Comparison of ENCODE assay signal across 10 cellular contexts in the genomic region with DNA sequence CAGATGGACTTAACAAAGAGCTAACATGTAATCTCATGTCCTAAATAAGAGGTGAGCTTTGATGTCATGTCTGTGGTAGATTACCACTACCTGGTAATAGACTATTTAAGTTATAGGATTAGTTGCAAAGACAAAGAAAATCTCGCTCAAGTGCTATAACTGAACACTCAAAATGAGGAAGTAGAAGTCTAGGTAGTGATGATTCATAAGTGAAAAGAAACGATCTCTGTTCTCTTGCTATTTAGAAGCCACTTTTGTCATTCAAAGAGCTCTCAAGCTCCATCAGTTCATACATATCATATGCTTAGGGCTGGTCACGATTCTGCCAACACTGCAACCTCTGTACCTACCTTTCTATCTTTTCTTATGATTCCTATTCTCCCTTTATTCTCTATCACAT.
A peak's percentile ranks its signal among the peaks of the same experiment; 100 is the strongest.
DNase-seq lines count a peak whose midpoint lies in the region; ATAC-seq, FAIRE-seq and TF ChIP-seq lines count a peak whose summit lies in the region.
"Had no signal": no experiment of that assay in that cellular context is flagged by ENCODE, and none has a peak within 500 bp of the region (broad histone marks: within the 10 kb centered on the region; RNA-seq: fewer than 3 reads in every experiment).

No MANE protein-coding gene starts in this region.

- peaks cover 0 to 11% (median 0%) of the 10 kb centered on the region in 3 donors for H3K4me1 ChIP-seq in gastroesophageal sphincter

- H3K36me3 ChIP-seq in gastroesophageal sphincter: no peaks in the 10 kb centered on the region

- H3K27ac ChIP-seq in gastroesophageal sphincter: no peak overlapping the region

- 50 to 56% methylated on average over 3 of the region's 3 CpGs for WGBS in gastroesophageal sphincter (ENCODE audit: low coverage in 1 of 2), 2 donors

- peak; percentile 100 for ATAC-seq in GM21390 (IDR thresholded peaks at IDR 0.05; ENCODE audit: unreplicated experiment)
- ATAC-seq in HG03175 (IDR thresholded peaks at IDR 0.05; ENCODE audit: unreplicated experiment): peak; percentile 99
- no peak for ATAC-seq in gastroesophageal sphincter

- H3K4me3 ChIP-seq in gastroesophageal sphincter: no peak overlapping the region

- no peak for TF ChIP-seq POLR2A in gastroesophageal sphincter (IDR thresholded peaks at IDR 0.05)

- no peak for TF ChIP-seq CTCF in gastroesophageal sphincter (IDR thresholded peaks at IDR 0.05)

- DNase-seq in GM18507 (ENCODE audit: extremely low spot score, insufficient read length, low read depth): peak; percentile 45
- DNase-seq in SIG-M5 treated with dmso at 0.1 percent for 504 hours (lab: John Stamatoyannopoulos, UW; ENCODE audit: unreplicated experiment): peak; percentile 83
- DNase-seq in mesenteric fat pad (ENCODE audit: low spot score): no peak
- DNase-seq in NK-92 (lab: John Stamatoyannopoulos, UW; ENCODE audit: unreplicated experiment): no peak
- DNase-seq in stimulated activated naive CD4-positive, alpha-beta T cell (lab: John Stamatoyannopoulos, UW): no peak
- DNase-seq: activated naive CD8-positive, alpha-beta T cell treated with anti-CD3 and anti-CD28 coated beads, Interleukin-2, amount 10 ng/mL, durations not matched to agents 7 days and 5 days; IMR-90 had no signal

- FAIRE-seq in GM18507 (lab: Jason Lieb, UNC): peak; percentile 67

- TF ChIP-seq EP300 in gastroesophageal sphincter (IDR thresholded peaks at IDR 0.05): no peak

- H3K9me3 ChIP-seq in gastroesophageal sphincter: no peaks in the 10 kb centered on the region

- H3K27me3 ChIP-seq in gastroesophageal sphincter: no peaks in the 10 kb centered on the region

Comparison
In these comparisons a context has a peak if more than half of its experiments do, and no peak if none do; other contexts are left out.
1. DNase-seq: peak in GM18507 (single experiment) and SIG-M5 treated with dmso at 0.1 percent for 504 hours (single experiment); none in mesenteric fat pad (single experiment), NK-92 (single experiment) and stimulated activated naive CD4-positive, alpha-beta T cell (0 of 6).